Comparison of ENCODE assay signal across 8 cellular contexts in the genomic region with DNA sequence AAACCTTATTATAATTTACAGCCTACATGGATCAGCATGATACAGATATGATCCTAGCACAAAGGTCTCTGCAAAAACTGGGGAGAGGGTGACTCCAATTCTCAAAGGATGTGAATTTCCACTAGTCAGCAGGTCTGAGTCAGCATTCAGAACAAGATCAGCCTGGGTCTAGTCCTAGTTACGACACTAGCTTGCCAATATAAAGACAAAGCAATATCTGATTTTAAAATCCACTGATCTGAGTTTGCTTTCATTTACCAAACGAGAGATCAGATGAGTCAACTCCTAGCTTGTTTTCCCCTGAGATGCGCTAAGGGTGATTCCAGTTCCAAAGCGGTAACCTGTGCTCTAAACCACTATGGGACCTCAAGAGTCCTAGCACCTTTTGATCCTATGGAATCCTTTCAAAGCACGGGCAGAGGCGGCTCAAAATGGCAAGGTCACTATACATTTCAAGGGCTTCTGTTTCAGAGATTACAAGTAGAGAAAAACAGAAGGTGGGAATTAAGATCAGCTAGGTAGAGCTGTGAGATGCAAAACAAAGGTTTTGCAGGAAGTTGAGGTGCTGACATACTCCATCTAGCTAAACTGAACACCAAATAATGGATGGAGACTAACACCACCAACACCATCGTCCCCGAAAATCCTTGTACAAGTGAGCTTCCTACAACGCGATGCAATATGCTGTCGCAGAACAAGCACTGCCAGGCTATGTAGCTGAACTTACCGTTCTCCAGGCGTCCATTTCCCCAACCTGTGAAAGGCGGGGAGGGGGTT. TPM values are rescaled to one million over a fixed set of nuclear protein-coding genes. Genes with fewer than 3 reads are reported as not detected.
DNase-seq lines count a peak whose midpoint lies in the region; ATAC-seq lines count a peak whose summit lies in the region.

No MANE protein-coding gene starts in this region.

- H3K27ac ChIP-seq in BLaER1 treated with 17β-estradiol and CSF1 and Interleukin-3, amounts not matched to agents 10 nM and 100 nM: peak overlapping the region; percentile 59 to 90 (median 84); a peak in 21 of 22 replicates
- peak overlapping the region; percentile 65 for H3K27ac ChIP-seq in HUES48 (ENCODE audit: low read depth, low read length)
- no peak overlapping the region for H3K27ac ChIP-seq in iPS-18a (ENCODE audit: low read length)

- peak overlapping the region; percentile 82 to 98 (median 93) for H3K4me2 ChIP-seq in BLaER1 treated with 17β-estradiol and CSF1 and Interleukin-3, amounts not matched to agents 10 nM and 100 nM

- peaks cover 3 to 38% (median 26%) of the 10 kb centered on the region in 11 experiments; a peak in 17 of 22 replicates for H4K20me1 ChIP-seq in BLaER1 treated with 17β-estradiol and CSF1 and Interleukin-3, amounts not matched to agents 10 nM and 100 nM

- H3K9me3 ChIP-seq in BLaER1 treated with 17β-estradiol and CSF1 and Interleukin-3, amounts not matched to agents 10 nM and 100 nM (replicated peaks in 1 of 11): no peaks in the 10 kb centered on the region
- H3K9me3 ChIP-seq in HUES48 (ENCODE audit: control insufficient read depth, insufficient read depth, low read length): no peaks in the 10 kb centered on the region
- H3K9me3 ChIP-seq in iPS-18a (ENCODE audit: control insufficient read depth, low read depth, low read length): no peaks in the 10 kb centered on the region

- DNase-seq in activated T-helper 2 cell treated with anti-CD3 and anti-CD28 coated beads, Interferon-gamma antibody, Interleukin-2, Interleukin-4, amounts not matched to agents 10 μg/mL and 5 μg/mL and 100 μg/mL, durations not matched to agents 14 hours and 24 hours and 36 hours (ENCODE audit: low spot score): no peak
- no peak for DNase-seq in stimulated activated effector memory CD8-positive, alpha-beta T cell treated with anti-CD3 and anti-CD28 coated beads, Interleukin-12 subunit alpha, Interleukin-12 subunit beta, amount 100 ng/mL, for 72 hours (ENCODE audit: low spot score in 2 of 2)
- DNase-seq in C1 segment of cervical spinal cord (lab: John Stamatoyannopoulos, UW) (no peak), T-helper 9 cell (no peak)

- ATAC-seq in GM18909 (IDR thresholded peaks at IDR 0.05; ENCODE audit: poor library complexity, unreplicated experiment): peak; percentile 11
- peak; percentile 6 for ATAC-seq in stimulated activated effector memory CD8-positive, alpha-beta T cell treated with anti-CD3 and anti-CD28 coated beads, Interleukin-12 subunit alpha, Interleukin-12 subunit beta, amount 100 ng/mL, for 72 hours

- no peaks in the 10 kb centered on the region for H3K27me3 ChIP-seq in BLaER1 treated with 17β-estradiol and CSF1 and Interleukin-3, amounts not matched to agents 10 nM and 100 nM
- H3K27me3 ChIP-seq in HUES48 (ENCODE audit: control insufficient read depth, insufficient read depth, low read length) (no peaks in the 10 kb centered on the region), iPS-18a (ENCODE audit: control insufficient read depth, insufficient read depth, low read length) (peaks cover 9% of the 10 kb centered on the region)

- peak overlapping the region; percentile 86 to 98 (median 91) for H3K4me3 ChIP-seq in BLaER1 treated with 17β-estradiol and CSF1 and Interleukin-3, amounts not matched to agents 10 nM and 100 nM
- H3K4me3 ChIP-seq in HUES48 (ENCODE audit: low read depth, low read length): peak overlapping the region; percentile 80
- peak overlapping the region; percentile 94 for H3K4me3 ChIP-seq in iPS-18a (ENCODE audit: low read length)

- H3K9ac ChIP-seq in BLaER1 treated with 17β-estradiol and CSF1 and Interleukin-3, amounts not matched to agents 10 nM and 100 nM: peak overlapping the region; percentile 83 to 92 (median 89)
- H3K9ac ChIP-seq in HUES48 (ENCODE audit: low read depth, low read length) (peak overlapping the region; percentile 33; the same call in 1 of the 2 replicates), iPS-18a (ENCODE audit: low read length) (peak overlapping the region; percentile 67)

- peaks cover 13 to 31% (median 25%) of the 10 kb centered on the region in 11 experiments for H3K36me3 ChIP-seq in BLaER1 treated with 17β-estradiol and CSF1 and Interleukin-3, amounts not matched to agents 10 nM and 100 nM
- H3K36me3 ChIP-seq in HUES48 (ENCODE audit: control insufficient read depth, insufficient read depth, low read length) (peaks cover 10% of the 10 kb centered on the region), iPS-18a (ENCODE audit: control insufficient read depth, low read depth, low read length) (peaks cover 9% of the 10 kb centered on the region)

- peaks cover 25 to 42% (median 36%) of the 10 kb centered on the region in 10 experiments for H3K4me1 ChIP-seq in BLaER1 treated with 17β-estradiol and CSF1 and Interleukin-3, amounts not matched to agents 10 nM and 100 nM
- peaks cover 6% of the 10 kb centered on the region; the same call in 1 of the 2 replicates for H3K4me1 ChIP-seq in HUES48 (ENCODE audit: control insufficient read depth, insufficient read depth, low read length)
- H3K4me1 ChIP-seq in iPS-18a (ENCODE audit: control insufficient read depth, low read depth, low read length): peaks cover 12% of the 10 kb centered on the region

- peaks cover 2% of the 10 kb centered on the region for H3K27me3 Mint-ChIP-seq in activated T-helper 2 cell treated with anti-CD3 and anti-CD28 coated beads, Interferon-gamma antibody, Interleukin-2, Interleukin-4, amounts not matched to agents 10 μg/mL and 5 μg/mL and 100 μg/mL, durations not matched to agents 14 hours and 24 hours and 36 hours (ENCODE audit: low read depth)

- H3K36me3 Mint-ChIP-seq in activated T-helper 2 cell treated with anti-CD3 and anti-CD28 coated beads, Interferon-gamma antibody, Interleukin-2, Interleukin-4, amounts not matched to agents 10 μg/mL and 5 μg/mL and 100 μg/mL, durations not matched to agents 14 hours and 24 hours and 36 hours (ENCODE audit: low read depth): peaks cover 11% of the 10 kb centered on the region
- peaks cover 40% of the 10 kb centered on the region for H3K36me3 Mint-ChIP-seq in stimulated activated effector memory CD8-positive, alpha-beta T cell treated with anti-CD3 and anti-CD28 coated beads, Interleukin-12 subunit alpha, Interleukin-12 subunit beta, amount 100 ng/mL, for 72 hours

- peaks cover 12% of the 10 kb centered on the region for H3K4me1 Mint-ChIP-seq in activated T-helper 2 cell treated with anti-CD3 and anti-CD28 coated beads, Interferon-gamma antibody, Interleukin-2, Interleukin-4, amounts not matched to agents 10 μg/mL and 5 μg/mL and 100 μg/mL, durations not matched to agents 14 hours and 24 hours and 36 hours (ENCODE audit: low read depth)
- H3K4me1 Mint-ChIP-seq in stimulated activated effector memory CD8-positive, alpha-beta T cell treated with anti-CD3 and anti-CD28 coated beads, Interleukin-12 subunit alpha, Interleukin-12 subunit beta, amount 100 ng/mL, for 72 hours: peaks cover 21% of the 10 kb centered on the region

- H3K27ac Mint-ChIP-seq in activated T-helper 2 cell treated with anti-CD3 and anti-CD28 coated beads, Interferon-gamma antibody, Interleukin-2, Interleukin-4, amounts not matched to agents 10 μg/mL and 5 μg/mL and 100 μg/mL, durations not matched to agents 14 hours and 24 hours and 36 hours: peak overlapping the region; percentile 82
- H3K27ac Mint-ChIP-seq in stimulated activated effector memory CD8-positive, alpha-beta T cell treated with anti-CD3 and anti-CD28 coated beads, Interleukin-12 subunit alpha, Interleukin-12 subunit beta, amount 100 ng/mL, for 72 hours: peak overlapping the region; percentile 96

- intact Hi-C loops in activated T-helper 2 cell treated with anti-CD3 and anti-CD28 coated beads, Interferon-gamma antibody, Interleukin-2, Interleukin-4, amounts not matched to agents 10 μg/mL and 5 μg/mL and 100 μg/mL, durations not matched to agents 14 hours and 24 hours and 36 hours (cut with micrococcal nuclease): loop anchor here (5.0 to 10.0 kb wide), 8 partner anchors 46 to 489 kb away; partner anchors contain the start of genes ALDH1B1, POLR1E, TOMM5 and ZBTB5

- peak overlapping the region; percentile 84 for H3K4me3 Mint-ChIP-seq in activated T-helper 2 cell treated with anti-CD3 and anti-CD28 coated beads, Interferon-gamma antibody, Interleukin-2, Interleukin-4, amounts not matched to agents 10 μg/mL and 5 μg/mL and 100 μg/mL, durations not matched to agents 14 hours and 24 hours and 36 hours (ENCODE audit: low read depth)
- peak overlapping the region; percentile 82 for H3K4me3 Mint-ChIP-seq in stimulated activated effector memory CD8-positive, alpha-beta T cell treated with anti-CD3 and anti-CD28 coated beads, Interleukin-12 subunit alpha, Interleukin-12 subunit beta, amount 100 ng/mL, for 72 hours

- H3K9me3 Mint-ChIP-seq in activated T-helper 2 cell treated with anti-CD3 and anti-CD28 coated beads, Interferon-gamma antibody, Interleukin-2, Interleukin-4, amounts not matched to agents 10 μg/mL and 5 μg/mL and 100 μg/mL, durations not matched to agents 14 hours and 24 hours and 36 hours: no peaks in the 10 kb centered on the region
- no peaks in the 10 kb centered on the region for H3K9me3 Mint-ChIP-seq in stimulated activated effector memory CD8-positive, alpha-beta T cell treated with anti-CD3 and anti-CD28 coated beads, Interleukin-12 subunit alpha, Interleukin-12 subunit beta, amount 100 ng/mL, for 72 hours

RNA-seq across cellular contexts. Expression of gene SLC25A51, which starts 0.9 kb away (rescaled TPM):
- 29.7 and 31.4 TPM in 2 replicates for total RNA-seq in activated T-helper 2 cell treated with anti-CD3 and anti-CD28 coated beads, Interferon-gamma antibody, Interleukin-2, Interleukin-4, amounts not matched to agents 10 μg/mL and 5 μg/mL and 100 μg/mL, durations not matched to agents 14 hours and 24 hours and 36 hours

Comparison
In these comparisons a context has a peak if more than half of its experiments do, and no peak if none do; other contexts are left out.
1. H3K9ac ChIP-seq: peak in every context shown above with its lines; median percentile 89 in BLaER1 treated with 17β-estradiol and CSF1 and Interleukin-3, amounts not matched to agents 10 nM and 100 nM; 67 in iPS-18a; 33 in HUES48.